15 cellular contexts compared by ENCODE assay signal in the genomic region with DNA sequence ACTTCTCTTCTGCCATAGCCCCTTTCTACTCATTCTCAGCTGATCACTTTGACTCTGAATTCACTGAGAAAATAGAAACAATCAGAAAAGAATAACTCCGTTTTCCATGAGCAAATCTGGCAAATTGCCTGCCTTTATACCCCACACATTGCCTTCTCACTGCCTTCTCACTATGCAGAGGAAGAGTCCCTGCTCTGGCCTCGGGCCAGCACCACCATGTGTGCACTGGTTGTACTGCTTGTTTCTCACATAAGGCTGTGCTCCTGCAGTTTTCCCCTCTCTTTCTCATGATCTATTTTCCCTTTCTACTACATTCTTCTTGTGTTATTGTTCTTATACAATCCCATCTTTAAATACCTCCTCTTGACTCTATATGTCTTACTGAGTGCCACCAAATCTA. TPM values are rescaled to one million over a fixed set of nuclear protein-coding genes. Genes with fewer than 3 reads are reported as not detected.
A peak's percentile ranks its signal among the peaks of the same experiment; 100 is the strongest.
DNase-seq lines count a peak whose midpoint lies in the region; ATAC-seq and TF ChIP-seq lines count a peak whose summit lies in the region.
"Had no signal": no experiment of that assay in that cellular context is flagged by ENCODE, and none has a peak within 500 bp of the region (broad histone marks: within the 10 kb centered on the region; RNA-seq: fewer than 3 reads in every experiment).

No MANE protein-coding gene starts in this region.

- H3K9ac ChIP-seq in mesendoderm (ENCODE audit: low read length) (no peak overlapping the region), MM.1S (ENCODE audit: low read length) (no peak overlapping the region)

- H2AFZ ChIP-seq in GM23338 (peak overlapping the region; percentile 47; the same call in 1 of the 2 replicates), MM.1S (ENCODE audit: low read length) (no peak overlapping the region)
- H2AFZ ChIP-seq: PC-9 had no signal

- no CpG with 5 or more reads among the region's 2 CpGs for WGBS in mesendoderm (ENCODE audit: extremely low coverage, insufficient coverage, low lambda C conversion rate)

- no peaks in the 10 kb centered on the region for H3F3A ChIP-seq in GM23338 (replicated peaks; ENCODE audit: low read depth)
- no peaks in the 10 kb centered on the region for H3F3A ChIP-seq in MM.1S (ENCODE audit: insufficient read depth, low read length)

- TF ChIP-seq CTCF in GM23338 (conservative IDR thresholded peaks at IDR 0.05; ENCODE audit: low read depth in 2 of 2) = peak; percentile 45 to 49
- no peak for TF ChIP-seq CTCF in MM.1S (IDR thresholded peaks at IDR 0.05; ENCODE audit: low read length)

- no peak overlapping the region for H2AK5ac ChIP-seq in mesendoderm (ENCODE audit: low read length)

- H3K27ac ChIP-seq in GM23338 (ENCODE audit: low read depth) = no peak overlapping the region
- H3K27ac ChIP-seq in mesendoderm (ENCODE audit: low read depth, low read length) = no peak overlapping the region
- no peak overlapping the region for H3K27ac ChIP-seq in MM.1S (ENCODE audit: low read length)
- H3K27ac ChIP-seq: PC-9 had no signal

- no peak overlapping the region for H3K18ac ChIP-seq in mesendoderm (ENCODE audit: low read length)

- peak; percentile 92 for ATAC-seq in GM23338
- ATAC-seq in GM21717 (IDR thresholded peaks at IDR 0.05; ENCODE audit: unreplicated experiment) = no peak
- no peak for ATAC-seq in activated naive CD8-positive, alpha-beta T cell treated with anti-CD3 and anti-CD28 coated beads, Interleukin-2, amount 50 U/mL, for 24 hours
- ATAC-seq: natural killer cell treated with Interleukin-12 subunit alpha and Interleukin-12 subunit beta and Interleukin-15 and Interleukin-18, amount 100 ng/mL, for 72 hours; stimulated activated memory B cell treated with anti-CD40 and anti-IgM and Interleukin-4, amounts not matched to agents 10 μg/mL and 1 μg/mL and 100 μg/mL, for 72 hours had no signal

- H3K23ac ChIP-seq in mesendoderm (ENCODE audit: low read length) = no peak overlapping the region

- H3K79me2 ChIP-seq in GM23338 (replicated peaks; ENCODE audit: insufficient read depth) = no peaks in the 10 kb centered on the region
- no peaks in the 10 kb centered on the region for H3K79me2 ChIP-seq in mesendoderm (ENCODE audit: control insufficient read depth, insufficient read depth, low read length)
- no peaks in the 10 kb centered on the region for H3K79me2 ChIP-seq in MM.1S (ENCODE audit: low read length)

- H3K4me1 ChIP-seq in GM23338 (ENCODE audit: insufficient read depth) (peaks cover 13% of the 10 kb centered on the region; the same call in 1 of the 2 replicates), mesendoderm (ENCODE audit: control insufficient read depth, low read depth, low read length) (peaks cover 10% of the 10 kb centered on the region), MM.1S (ENCODE audit: low read length) (no peaks in the 10 kb centered on the region)

- H3K79me1 ChIP-seq in mesendoderm (ENCODE audit: low read length) = no peaks in the 10 kb centered on the region

- H3K4me3 Mint-ChIP-seq in GM23338 = no peak overlapping the region
- H3K4me3 Mint-ChIP-seq in activated naive CD8-positive, alpha-beta T cell treated with anti-CD3 and anti-CD28 coated beads, Interleukin-2, amount 50 U/mL, for 24 hours = no peak overlapping the region
- H3K4me3 Mint-ChIP-seq: natural killer cell treated with Interleukin-12 subunit alpha and Interleukin-12 subunit beta and Interleukin-15 and Interleukin-18, amount 100 ng/mL, for 72 hours; stimulated activated memory B cell treated with anti-CD40 and anti-IgM and Interleukin-4, amounts not matched to agents 10 μg/mL and 1 μg/mL and 100 μg/mL, for 72 hours; T-helper 1 cell treated with Interleukin-12 subunit alpha and Interleukin-12 subunit beta and Interleukin-4 antibody, amounts not matched to agents 30 μg/mL and 1 μg/mL, for 36 hours had no signal

- no peak overlapping the region for H3K27ac Mint-ChIP-seq in GM23338
- no peak overlapping the region for H3K27ac Mint-ChIP-seq in activated naive CD8-positive, alpha-beta T cell treated with anti-CD3 and anti-CD28 coated beads, Interleukin-2, amount 50 U/mL, for 24 hours
- H3K27ac Mint-ChIP-seq: natural killer cell treated with Interleukin-12 subunit alpha and Interleukin-12 subunit beta and Interleukin-15 and Interleukin-18, amount 100 ng/mL, for 72 hours; stimulated activated memory B cell treated with anti-CD40 and anti-IgM and Interleukin-4, amounts not matched to agents 10 μg/mL and 1 μg/mL and 100 μg/mL, for 72 hours; T-helper 1 cell treated with Interleukin-12 subunit alpha and Interleukin-12 subunit beta and Interleukin-4 antibody, amounts not matched to agents 30 μg/mL and 1 μg/mL, for 36 hours had no signal

- H3K9me3 ChIP-seq in MG63 (no peaks in the 10 kb centered on the region), MM.1S (replicated peaks; ENCODE audit: insufficient read depth, low read length) (no peaks in the 10 kb centered on the region)

- no peak overlapping the region for H4K8ac ChIP-seq in mesendoderm (ENCODE audit: low read depth, low read length)

- H3K27me3 ChIP-seq in GM23338 (ENCODE audit: insufficient read depth) (no peaks in the 10 kb centered on the region), mesendoderm (ENCODE audit: insufficient read depth, low read length, poor library complexity) (no peaks in the 10 kb centered on the region), MG63 (peaks cover 2% of the 10 kb centered on the region; the same call in 1 of the 2 replicates), MM.1S (replicated peaks; ENCODE audit: insufficient read depth, low read length) (no peaks in the 10 kb centered on the region)

- no peaks in the 10 kb centered on the region for H3K9me3 Mint-ChIP-seq in GM23338
- H3K9me3 Mint-ChIP-seq in activated naive CD8-positive, alpha-beta T cell treated with anti-CD3 and anti-CD28 coated beads, Interleukin-2, amount 50 U/mL, for 24 hours = no peaks in the 10 kb centered on the region
- H3K9me3 Mint-ChIP-seq: natural killer cell treated with Interleukin-12 subunit alpha and Interleukin-12 subunit beta and Interleukin-15 and Interleukin-18, amount 100 ng/mL, for 72 hours; stimulated activated memory B cell treated with anti-CD40 and anti-IgM and Interleukin-4, amounts not matched to agents 10 μg/mL and 1 μg/mL and 100 μg/mL, for 72 hours; T-helper 1 cell treated with Interleukin-12 subunit alpha and Interleukin-12 subunit beta and Interleukin-4 antibody, amounts not matched to agents 30 μg/mL and 1 μg/mL, for 36 hours had no signal

- no peaks in the 10 kb centered on the region for H4K20me1 ChIP-seq in GM23338 (replicated peaks; ENCODE audit: insufficient read depth)
- no peaks in the 10 kb centered on the region for H4K20me1 ChIP-seq in MM.1S (ENCODE audit: insufficient read depth, low read length)

- peaks cover 3% of the 10 kb centered on the region for H3K27me3 Mint-ChIP-seq in GM23338 (ENCODE audit: insufficient read depth, low read depth, poor library complexity)
- H3K27me3 Mint-ChIP-seq in activated naive CD8-positive, alpha-beta T cell treated with anti-CD3 and anti-CD28 coated beads, Interleukin-2, amount 50 U/mL, for 24 hours = peaks cover 17% of the 10 kb centered on the region

- no peak overlapping the region for H3K56ac ChIP-seq in mesendoderm (ENCODE audit: low read length)

- H3K36me3 ChIP-seq in GM23338 (ENCODE audit: insufficient read depth) = no peaks in the 10 kb centered on the region
- no peaks in the 10 kb centered on the region for H3K36me3 ChIP-seq in mesendoderm (ENCODE audit: control insufficient read depth, insufficient read depth, low read length)
- no peaks in the 10 kb centered on the region for H3K36me3 ChIP-seq in MG63
- no peaks in the 10 kb centered on the region for H3K36me3 ChIP-seq in MM.1S (replicated peaks; ENCODE audit: insufficient read depth, low read length)

- H2BK15ac ChIP-seq in mesendoderm (replicated peaks; ENCODE audit: low read depth) = no peak overlapping the region

- no peak overlapping the region for H4K5ac ChIP-seq in mesendoderm (ENCODE audit: low read length)

- H3K4ac ChIP-seq in mesendoderm (ENCODE audit: low read depth, low read length) = no peak overlapping the region

- H3K36me3 Mint-ChIP-seq in GM23338 (ENCODE audit: low read depth) = no peaks in the 10 kb centered on the region
- H3K36me3 Mint-ChIP-seq in activated naive CD8-positive, alpha-beta T cell treated with anti-CD3 and anti-CD28 coated beads, Interleukin-2, amount 50 U/mL, for 24 hours (ENCODE audit: low read depth) = no peaks in the 10 kb centered on the region
- H3K36me3 Mint-ChIP-seq: natural killer cell treated with Interleukin-12 subunit alpha and Interleukin-12 subunit beta and Interleukin-15 and Interleukin-18, amount 100 ng/mL, for 72 hours; stimulated activated memory B cell treated with anti-CD40 and anti-IgM and Interleukin-4, amounts not matched to agents 10 μg/mL and 1 μg/mL and 100 μg/mL, for 72 hours had no signal

- H3K9me2 ChIP-seq in GM23338 (ENCODE audit: insufficient read depth) (no peaks in the 10 kb centered on the region; the same call in 1 of the 2 replicates), MM.1S (replicated peaks; ENCODE audit: insufficient read depth, low read length) (no peaks in the 10 kb centered on the region)

- no peak overlapping the region for H3K4me2 ChIP-seq in GM23338
- no peak overlapping the region for H3K4me2 ChIP-seq in mesendoderm (ENCODE audit: low read length)
- H3K4me2 ChIP-seq in MM.1S (ENCODE audit: low read depth, low read length) = no peak overlapping the region
- H3K4me2 ChIP-seq: PC-9 had no signal

- DNase-seq in GM23338 (ENCODE audit: low spot score) (peak; percentile 52), NCI-H1105 (lab: John Stamatoyannopoulos, UW) (peak; percentile 26), cerebellar cortex (ENCODE audit: low spot score) (peak; percentile 4), mesendoderm (peak; percentile 42), MG63 (no peak), MM.1S (no peak)
- DNase-seq in activated naive CD8-positive, alpha-beta T cell treated with anti-CD3 and anti-CD28 coated beads, Interleukin-2, amount 50 U/mL, for 24 hours = no peak
- DNase-seq: activated CD4-positive, alpha-beta T cell treated with anti-CD3 and anti-CD28 coated beads for 48 hours; PC-9 had no signal

- no peak overlapping the region for H2BK5ac ChIP-seq in mesendoderm (ENCODE audit: low read length)

- no peak overlapping the region for H2BK120ac ChIP-seq in mesendoderm (ENCODE audit: low read depth, low read length)

- H3K4me3 ChIP-seq in GM23338 (no peak overlapping the region), mesendoderm (ENCODE audit: low read length) (no peak overlapping the region), MG63 (no peak overlapping the region), MM.1S (ENCODE audit: low read length) (no peak overlapping the region)
- H3K4me3 ChIP-seq: PC-9 had no signal

- H3K4me1 Mint-ChIP-seq in GM23338 = peaks cover 13% of the 10 kb centered on the region
- H3K4me1 Mint-ChIP-seq in activated naive CD8-positive, alpha-beta T cell treated with anti-CD3 and anti-CD28 coated beads, Interleukin-2, amount 50 U/mL, for 24 hours = peaks cover 2% of the 10 kb centered on the region
- H3K4me1 Mint-ChIP-seq: stimulated activated memory B cell treated with anti-CD40 and anti-IgM and Interleukin-4, amounts not matched to agents 10 μg/mL and 1 μg/mL and 100 μg/mL, for 72 hours had no signal

RNA-seq across cellular contexts. Expression of gene HMGCS2, which starts 2.3 kb away (rescaled TPM):
- not detected in 2 replicates for total RNA-seq in GM23338 (2014; rRNA removed; shearing (Covaris generic))
- polyA plus RNA-seq in GM23338 (2016; fragmentation: Nextera tagmentation; extraction: Ambion mirVana) = not detected in 2 replicates
- not detected for polyA plus RNA-seq in mesendoderm (2013, experiment 1 of 2)
- not detected for polyA plus RNA-seq in mesendoderm (2013, experiment 2 of 2)
- not detected in 2 replicates for total RNA-seq in MG63 (2014; rRNA removed; shearing (Covaris generic); ENCODE audit: low replicate concordance)
- total RNA-seq: natural killer cell treated with Interleukin-12 subunit alpha and Interleukin-12 subunit beta and Interleukin-15 and Interleukin-18, amount 100 ng/mL, for 72 hours; PC-9 had no signal

RNA-seq across cellular contexts. Expression of gene REG4, which starts 40.2 kb away (rescaled TPM):
- total RNA-seq in GM23338 (2014; rRNA removed; shearing (Covaris generic)) = not detected in 2 replicates
- not detected in 2 replicates for polyA plus RNA-seq in GM23338 (2016; fragmentation: Nextera tagmentation; extraction: Ambion mirVana)
- not detected for polyA plus RNA-seq in mesendoderm (2013, experiment 1 of 2)
- polyA plus RNA-seq in mesendoderm (2013, experiment 2 of 2) = not detected
- not detected in 2 replicates for total RNA-seq in MG63 (2014; rRNA removed; shearing (Covaris generic); ENCODE audit: low replicate concordance)
- total RNA-seq: lower leg skin, PC-9, ureter had no signal

RNA-seq across cellular contexts. Expression of gene PHGDH, which starts 59.3 kb away (rescaled TPM):
- 816 and 885 TPM in 2 replicates for total RNA-seq in GM23338 (2014; rRNA removed; shearing (Covaris generic))
- 612 and 652 TPM in 2 replicates for polyA plus RNA-seq in GM23338 (2016; fragmentation: Nextera tagmentation; extraction: Ambion mirVana)
- 198 TPM for polyA plus RNA-seq in mesendoderm (2013, experiment 1 of 2)
- polyA plus RNA-seq in mesendoderm (2013, experiment 2 of 2) = 198 TPM
- 240 and 396 TPM in 2 replicates for total RNA-seq in MG63 (2014; rRNA removed; shearing (Covaris generic); ENCODE audit: low replicate concordance)

Comparison
In these comparisons a context has a peak if more than half of its experiments do, and no peak if none do; other contexts are left out.
1. DNase-seq: peak in GM23338 (single experiment), NCI-H1105 (single experiment), cerebellar cortex (single experiment) and mesendoderm (single experiment); none in MG63 (single experiment), activated naive CD8-positive, alpha-beta T cell treated with anti-CD3 and anti-CD28 coated beads, Interleukin-2, amount 50 U/mL, for 24 hours (single experiment) and MM.1S (single experiment).